25 cellular contexts compared by ENCODE assay signal in genomic region chr2:143950675-143951074, GRCh38.
A peak's percentile ranks its signal among the peaks of the same experiment; 100 is the strongest.
DNase-seq lines count a peak whose midpoint lies in the region; ATAC-seq, FAIRE-seq and TF ChIP-seq lines count a peak whose summit lies in the region.
"Had no signal": no experiment of that assay in that cellular context is flagged by ENCODE, and none has a peak within 500 bp of the region (broad histone marks: within the 10 kb centered on the region; RNA-seq: fewer than 3 reads in every experiment).

No MANE protein-coding gene starts in this region.

- H2BK15ac ChIP-seq in IMR-90 (ENCODE audit: low read depth, low read length), result no peak overlapping the region

- POLR2A ChIA-PET in IMR-90 (lab: Charles Lee; ENCODE audit: unreplicated experiment), result no interaction called here

- in situ Hi-C loops in IMR-90 (cut with MboI; ENCODE audit: low sequenced_read_pairs), result no loop called here

- intact Hi-C loops in IMR-90 (cut with micrococcal nuclease), result loop anchor here (5.0 kb wide), 2 partner anchors 122 to 562 kb away; no protein-coding TSS in a partner anchor
- intact Hi-C loops in sciatic nerve (cut with DNase I), result no loop called here

- H2BK20ac ChIP-seq in IMR-90 (ENCODE audit: low read depth, low read length), result no peak overlapping the region

- H3K36me3 ChIP-seq in IMR-90 (ENCODE audit: control insufficient read depth, insufficient read depth, low read length) (no peaks in the 10 kb centered on the region), bronchial epithelial cell (ENCODE audit: control insufficient read depth, insufficient read depth, low read length) (no peaks in the 10 kb centered on the region), skeletal muscle satellite cell (ENCODE audit: insufficient read depth, low read length) (no peaks in the 10 kb centered on the region)
- H3K36me3 ChIP-seq: BLaER1 had no signal

- H3K27ac ChIP-seq in IMR-90 (ENCODE audit: insufficient read depth, low read length), result no peak overlapping the region
- H3K27ac ChIP-seq: BLaER1, PC-9, RWPE1, SK-N-MC had no signal

- TF ChIP-seq RAD21 in IMR-90 (IDR thresholded peaks at IDR 0.05; ENCODE audit: low read length), result no peak

- WGBS in IMR-90 (ENCODE audit: extremely low coverage in 2 of 2, insufficient read length in 1 of 2), 2 experiments, result no CpG with 5 or more reads among the region's 2 CpGs

- TF ChIP-seq CTCF in IMR-90 (conservative IDR thresholded peaks at IDR 0.05; ENCODE audit: low read depth, low read length) (no peak), bronchial epithelial cell (IDR thresholded peaks at IDR 0.05; ENCODE audit: insufficient read depth, low read length, severe bottlenecking) (no peak)

- H3K56ac ChIP-seq in IMR-90 (ENCODE audit: extremely low read depth, insufficient read depth, low read length), result no peak overlapping the region

- no peak for FAIRE-seq in bronchial epithelial cell (lab: Jason Lieb, UNC)
- FAIRE-seq: GM18507, H54 had no signal

- H3K4ac ChIP-seq in IMR-90 (ENCODE audit: low read depth, low read length), result no peak overlapping the region

- ATAC-seq in IMR-90 (ENCODE audit: low read depth), result no peak
- no peak for ATAC-seq in sciatic nerve

- H2BK5ac ChIP-seq in IMR-90 (ENCODE audit: low read depth, low read length, poor library complexity, severe bottlenecking), result no peak overlapping the region

- H2AK9ac ChIP-seq in IMR-90 (replicated peaks; ENCODE audit: low read depth, low read length, poor library complexity), result no peak overlapping the region

- no peak overlapping the region for H3K4me3 ChIP-seq in IMR-90 (ENCODE audit: insufficient read depth, low read depth, low read length)
- no peak overlapping the region for H3K4me3 ChIP-seq in bronchial epithelial cell (ENCODE audit: low read depth, low read length)
- H3K4me3 ChIP-seq in skeletal muscle satellite cell (ENCODE audit: low read length), result peak overlapping the region; percentile 28
- H3K4me3 ChIP-seq: BLaER1, PC-9, SK-N-MC had no signal

- peaks cover 2% of the 10 kb centered on the region; the same call in 1 of the 2 replicates for H3K9me1 ChIP-seq in IMR-90 (ENCODE audit: insufficient read depth, low read length)

- no peak overlapping the region for H4K8ac ChIP-seq in IMR-90 (ENCODE audit: low read depth in 2 of 2, low read length in 2 of 2)

- H3K14ac ChIP-seq in IMR-90 (replicated peaks; ENCODE audit: low read depth, low read length), result no peak overlapping the region

- H2BK120ac ChIP-seq in IMR-90 (ENCODE audit: low read depth, low read length), result no peak overlapping the region

- CTCF ChIA-PET in IMR-90 (lab: Yijun Ruan, JAX), result no interaction called here

- no peak for TF ChIP-seq POLR2A in IMR-90 (IDR thresholded peaks at IDR 0.05; ENCODE audit: low read depth, low read length)

- H3K9ac ChIP-seq in IMR-90 (ENCODE audit: low read depth, low read length) (no peak overlapping the region), skeletal muscle satellite cell (ENCODE audit: low read depth, low read length) (peak overlapping the region; percentile 66)
- H3K9ac ChIP-seq: BLaER1 had no signal

- H3K18ac ChIP-seq in IMR-90 (ENCODE audit: low read depth, low read length), result no peak overlapping the region

- BruUV-seq in IMR-90 (replicated peaks; lab: Mats Ljungman, UMichigan), result no TSS peak

- no peaks in the 10 kb centered on the region for H4K20me1 ChIP-seq in IMR-90 (ENCODE audit: insufficient read depth, low read length)
- H4K20me1 ChIP-seq: BLaER1 had no signal

- H3K23ac ChIP-seq in IMR-90 (ENCODE audit: low read depth, low read length), result no peak overlapping the region

- no peak overlapping the region for H4K5ac ChIP-seq in IMR-90 (ENCODE audit: low read depth, low read length)

- H3K27me3 ChIP-seq in IMR-90 (ENCODE audit: control insufficient read depth, insufficient read depth, low read length) (no peaks in the 10 kb centered on the region), bronchial epithelial cell (ENCODE audit: control insufficient read depth, insufficient read depth, low read length) (no peaks in the 10 kb centered on the region), skeletal muscle satellite cell (ENCODE audit: control insufficient read depth, insufficient read depth, low read length) (no peaks in the 10 kb centered on the region)
- H3K27me3 ChIP-seq: BLaER1 had no signal

- peaks cover 2% of the 10 kb centered on the region for H3K4me1 ChIP-seq in IMR-90 (ENCODE audit: control insufficient read depth, insufficient read depth, low read length)
- peaks cover 87% of the 10 kb centered on the region for H3K4me1 ChIP-seq in skeletal muscle satellite cell (ENCODE audit: control insufficient read depth, insufficient read depth, low read length)
- H3K4me1 ChIP-seq: BLaER1, Caco-2 had no signal

- no peak overlapping the region for H3K4me2 ChIP-seq in IMR-90 (ENCODE audit: low read depth, low read length)
- H3K4me2 ChIP-seq in skeletal muscle satellite cell (ENCODE audit: low read length), result peak overlapping the region; percentile 65
- H3K4me2 ChIP-seq: BLaER1, PC-9 had no signal

- dilution Hi-C loops in IMR-90 (cut with HindIII; ENCODE audit: low sequenced_read_pairs, unreplicated experiment), result no loop called here

- H4K91ac ChIP-seq in IMR-90 (ENCODE audit: insufficient read depth, low read depth, low read length), result no peak overlapping the region

- no peak overlapping the region for H2AFZ ChIP-seq in IMR-90 (replicated peaks; ENCODE audit: low read length, poor library complexity)
- H2AFZ ChIP-seq: PC-9 had no signal

- no peak overlapping the region for H2AK5ac ChIP-seq in IMR-90 (ENCODE audit: low read depth, low read length)

- H3K9me3 ChIP-seq in IMR-90 (ENCODE audit: control insufficient read depth, insufficient read depth, low read length), result no peaks in the 10 kb centered on the region
- no peaks in the 10 kb centered on the region for H3K9me3 ChIP-seq in skeletal muscle satellite cell (replicated peaks; ENCODE audit: low read length)
- H3K9me3 ChIP-seq: BLaER1, Caco-2 had no signal

- H3K79me1 ChIP-seq in IMR-90 (ENCODE audit: low read depth in 1 of 2, low read length in 2 of 2), result no peaks in the 10 kb centered on the region

- DNase-seq in COR-L47 (lab: John Stamatoyannopoulos, UW) (peak; percentile 38), IMR-90 (no peak), bronchial epithelial cell (ENCODE audit: low read depth) (peak; percentile 18), sciatic nerve (ENCODE audit: low spot score) (no peak), GM19240 (ENCODE audit: insufficient read length, low spot score) (no peak), Ammon's horn (ENCODE audit: low spot score) (no peak)
- DNase-seq: Caco-2; CD4-positive, alpha-beta T cell; DMS 273 treated with DMSO at 0.1 percent for 48 hours; KBM-7; MM.1S; NCI-H1092; NCI-H146; NCI-H2029; NCI-H345; NCI-H524 treated with DMSO at 0.1 percent for 48 hours; PC-9; SHP77 treated with DMSO at 0.1 percent for 48 hours; SW 1271 had no signal

TF ChIP-seq in IMR-90, 13 proteins besides CTCF, POLR2A, EP300 and RAD21:
- TF ChIP-seq RFX5 (IDR thresholded peaks at IDR 0.05; ENCODE audit: low read depth, low read length), result no peak
- peak; percentile 59 for TF ChIP-seq MAFK (IDR thresholded peaks at IDR 0.05; ENCODE audit: low read depth, low read length)

Comparison
In these comparisons a context has a peak if more than half of its experiments do, and no peak if none do; other contexts are left out.
1. DNase-seq: peak in COR-L47 (single experiment) and bronchial epithelial cell (single experiment); none in IMR-90 (single experiment), sciatic nerve (single experiment), GM19240 (single experiment) and Ammon's horn (single experiment).